30 cellular contexts compared by ENCODE assay signal in genomic region chr7:155589001-155589980, GRCh38. TPM values are rescaled to one million over a fixed set of nuclear protein-coding genes. Genes with fewer than 3 reads are reported as not detected.
DNase-seq lines count a peak whose midpoint lies in the region; ATAC-seq, FAIRE-seq and TF ChIP-seq lines count a peak whose summit lies in the region.
"Had no signal": no experiment of that assay in that cellular context is flagged by ENCODE, and none has a peak within 500 bp of the region (broad histone marks: within the 10 kb centered on the region; RNA-seq: fewer than 3 reads in every experiment).

No MANE protein-coding gene starts in this region.

- WGBS in K562 (ENCODE audit: insufficient coverage, low coverage, missing lambda C conversion rate): 26% methylated on average over 29 of the region's 29 CpGs

- POLR2A ChIA-PET in K562 (lab: Yijun Ruan, JAX): interaction anchor here (0.6 to 1.1 kb wide), 2 partner anchors 23 to 332 kb away, joined by 3 read pairs; no protein-coding TSS in a partner anchor

- 0 out of 2 replicates have a peak, but pooled peaks cover 3% of the 10 kb centered on the region for H4K20me1 ChIP-seq in K562 (replicated peaks; ENCODE audit: control insufficient read depth, insufficient read depth, low read length)
- H4K20me1 ChIP-seq in osteoblast (ENCODE audit: insufficient read depth, low read length): no peaks in the 10 kb centered on the region

- no peak for TF ChIP-seq POLR2A in K562 (conservative IDR thresholded peaks at IDR 0.05)

- no peak for TF ChIP-seq RAD21 in K562 (CRISPR knock-in tag; conservative IDR thresholded peaks at IDR 0.05 in 1 of 2, IDR thresholded peaks at IDR 0.05 in 1 of 2)

- H3K9me3 ChIP-seq in K562 (replicated peaks; ENCODE audit: control insufficient read depth, insufficient read depth, low read depth, low read length) (no peaks in the 10 kb centered on the region), osteoblast (ENCODE audit: low read depth, low read length) (no peaks in the 10 kb centered on the region)
- H3K9me3 ChIP-seq: A549, stomach, tibial nerve had no signal

- no peak for TF ChIP-seq EP300 in K562 (IDR thresholded peaks at IDR 0.05; ENCODE audit: low read length)

- H2AFZ ChIP-seq in K562 (ENCODE audit: low read depth, low read length) (no peak overlapping the region), osteoblast (ENCODE audit: low read length) (no peak overlapping the region)

- H3K36me3 ChIP-seq in K562 (ENCODE audit: control insufficient read depth, insufficient read depth, low read length) (no peaks in the 10 kb centered on the region), osteoblast (ENCODE audit: insufficient read depth, low read length) (no peaks in the 10 kb centered on the region)
- H3K36me3 ChIP-seq: stomach, tibial nerve had no signal

- ATAC-seq in K562: no peak
- no peak for ATAC-seq in HG02852 (IDR thresholded peaks at IDR 0.05; ENCODE audit: unreplicated experiment)
- no peak for ATAC-seq in HG03571 (IDR thresholded peaks at IDR 0.05; ENCODE audit: unreplicated experiment)

- TF ChIP-seq CTCF in K562 (IDR thresholded peaks at IDR 0.05 in 2 of 3, conservative IDR thresholded peaks at IDR 0.05 in 1 of 3; ENCODE audit: insufficient read depth in 2 of 3, low read depth in 1 of 3, low read length in 3 of 3): no peak
- no peak for TF ChIP-seq CTCF in osteoblast (IDR thresholded peaks at IDR 0.05; ENCODE audit: extremely low read depth, low read depth, low read length)

- peaks cover 64 to 96% of the 10 kb centered on the region in 2 experiments for H3K27me3 ChIP-seq in K562 (ENCODE audit: control insufficient read depth in 2 of 2, insufficient read depth in 2 of 2, low read length in 2 of 2)
- peaks cover 14% of the 10 kb centered on the region for H3K27me3 ChIP-seq in osteoblast (ENCODE audit: insufficient read depth, low read length)

- CTCF ChIA-PET in K562 (lab: Yijun Ruan, JAX; ENCODE audit: low intra/inter-chr PET ratio): no interaction called here

- H3K9me1 ChIP-seq in K562 (ENCODE audit: control insufficient read depth, insufficient read depth, low read length): peaks cover 2% of the 10 kb centered on the region

- peak in 2 of 3 experiments; percentile 23 to 28 for DNase-seq in NCI-H1417 (lab: John Stamatoyannopoulos, UW)
- no peak for DNase-seq in NCI-H1417 treated with DMSO at 0.1 percent for 48 hours (lab: John Stamatoyannopoulos, UW)
- peak; percentile 34 for DNase-seq in NCI-H2107 (lab: John Stamatoyannopoulos, UW)
- no peak for DNase-seq in K562 (ENCODE audit: extremely low read depth in 1 of 4, low spot score in 3 of 4)
- peak; percentile 75 for DNase-seq in osteoblast (ENCODE audit: insufficient read length, low spot score, missing footprints)
- no peak for DNase-seq in NOMO-1 (lab: John Stamatoyannopoulos, UW; ENCODE audit: unreplicated experiment in 2 of 2)
- DNase-seq: activated CD4-positive, CD25-positive, alpha-beta regulatory T cell treated with anti-CD3 and anti-CD28 coated beads, Interleukin-2, amount 50 U/mL, for 72 hours; activated T-cell treated with anti-CD3 and anti-CD28 coated beads for 4 hours; NCI-H510A treated with DMSO at 0.1 percent for 48 hours; stimulated activated CD4-positive, alpha-beta T cell treated with anti-CD3 and anti-CD28 coated beads, Interleukin-15, amount 100 ng/mL, for 24 hours had no signal

- H3K4me2 ChIP-seq in K562 (ENCODE audit: insufficient read depth, low read length) (no peak overlapping the region), osteoblast (ENCODE audit: insufficient read depth, low read length) (no peak overlapping the region)
- H3K4me2 ChIP-seq: A549 had no signal

- in situ Hi-C loops in K562 (cut with MboI): no loop called here

- intact Hi-C loops in K562 (cut with micrococcal nuclease): no loop called here

- no peak for FAIRE-seq in K562 (lab: Jason Lieb, UNC)
- FAIRE-seq: A549, endometrium, G401.6, H54, keratinocyte had no signal

- H3K4me1 ChIP-seq in K562 (replicated peaks in 1 of 2; ENCODE audit: control insufficient read depth in 2 of 2, insufficient read depth in 2 of 2, low read length in 2 of 2) (peaks cover 17 to 28% of the 10 kb centered on the region in 2 experiments; a peak in 4 of 5 replicates), osteoblast (ENCODE audit: insufficient read depth, low read length) (no peaks in the 10 kb centered on the region)

- H3K79me2 ChIP-seq in K562 (ENCODE audit: control insufficient read depth, insufficient read depth, low read length): no peaks in the 10 kb centered on the region
- H3K79me2 ChIP-seq in osteoblast (ENCODE audit: insufficient read depth, low read length): no peaks in the 10 kb centered on the region

- H3K4me3 ChIP-seq in K562: no peak overlapping the region
- H3K4me3 ChIP-seq in osteoblast (ENCODE audit: insufficient read depth, low read length): no peak overlapping the region
- H3K4me3 ChIP-seq: A549, coronary artery, stomach, tibial nerve had no signal

- H3K9ac ChIP-seq in K562 (ENCODE audit: insufficient read depth in 1 of 2, low read depth in 2 of 2, low read length in 2 of 2): peak overlapping the region in 1 of 2 experiments; percentile 23; a peak in 1 of 4 replicates

- no peak overlapping the region for H3K27ac ChIP-seq in K562 (ENCODE audit: extremely low read depth, low read depth, low read length)
- no peak overlapping the region for H3K27ac ChIP-seq in osteoblast (ENCODE audit: low read depth, low read length)
- H3K27ac ChIP-seq: coronary artery, tibial nerve had no signal

- no TSS peak for BruUV-seq in K562 (replicated peaks; lab: Mats Ljungman, UMichigan)

TF ChIP-seq in K562, 482 proteins besides CTCF, POLR2A, EP300 and RAD21:
- TF ChIP-seq ZNF253 (CRISPR knock-in tag; conservative IDR thresholded peaks at IDR 0.05): no peak
- TF ChIP-seq CBFB (CRISPR knock-in tag; IDR thresholded peaks at IDR 0.05): peak; percentile 16; the same call in 1 of the 2 replicates
TF ChIP-seq in K562: peak in this region for 1.

RNA-seq across cellular contexts. Expression of gene CNPY1, which starts 42.9 kb away (rescaled TPM):
- total RNA-seq in K562 (2011; cell fraction: chromatin; rRNA removed; ENCODE audit: low replicate concordance): not detected in 2 replicates
- not detected in 2 replicates for total RNA-seq in K562 (2011; cell fraction: nucleolus; rRNA removed)
- not detected in 2 replicates for total RNA-seq in K562 (2011; cell fraction: nucleoplasm; rRNA removed)
- not detected in 2 replicates for total RNA-seq in K562 (2014; rRNA removed)
- not detected in 2 replicates for total RNA-seq in K562 (2014; rRNA removed; fragmentation: Illumina TruSeq; extraction: Trizol)
- not detected in 2 replicates for total RNA-seq in K562 (2015; rRNA removed; fragmentation: Illumina TruSeq; extraction: Trizol)
- total RNA-seq in K562 (2021): not detected in 2 replicates
- polyA plus RNA-seq in K562 (2011; rRNA removed): not detected in 2 replicates
- not detected in 2 replicates for polyA plus RNA-seq in K562 (2011; cell fraction: cytosol; rRNA removed)
- polyA plus RNA-seq in K562 (2011; cell fraction: nucleus; rRNA removed): not detected in 2 replicates
- polyA plus RNA-seq in K562 (2012): not detected in 2 replicates
- not detected in 2 replicates for polyA plus RNA-seq in K562 (2014; fragmentation: Illumina TruSeq; extraction: Trizol)
- polyA plus RNA-seq in K562 (2014; fragmentation: Nextera tagmentation; extraction: Ambion mirVana): not detected
- polyA plus RNA-seq in K562 (2014; rRNA removed): not detected in 2 replicates
- not detected in 2 replicates for polyA minus RNA-seq in K562 (2011; rRNA and poly(A)+ RNA removed)
- polyA minus RNA-seq in K562 (2011; cell fraction: cytosol; rRNA and poly(A)+ RNA removed): not detected in 2 replicates
- not detected in 2 replicates for polyA minus RNA-seq in K562 (2011; cell fraction: nucleus; rRNA and poly(A)+ RNA removed)
- total RNA-seq in osteoblast: not detected in 2 replicates
- total RNA-seq: activated CD8-positive, alpha-beta T cell treated with anti-CD3 and anti-CD28 coated beads for 36 hours; glomerular endothelial cell; HT-29; lung microvascular endothelial cell; OCI-LY7; osteocyte; right cardiac atrium; Right ventricle myocardium superior had no signal
- polyA plus RNA-seq: A549, adipose tissue, BJ, keratinocyte, right cardiac atrium, stomach had no signal

RNA-seq across cellular contexts. Expression of gene RBM33, which starts 55.2 kb away (rescaled TPM):
- 115 and 326 TPM in 2 replicates for total RNA-seq in K562 (2011; cell fraction: chromatin; rRNA removed; ENCODE audit: low replicate concordance)
- total RNA-seq in K562 (2011; cell fraction: nucleolus; rRNA removed): 62.0 and 78.6 TPM in 2 replicates
- total RNA-seq in K562 (2011; cell fraction: nucleoplasm; rRNA removed): 144 and 212 TPM in 2 replicates
- total RNA-seq in K562 (2014; rRNA removed) (29.9 and 41.8 TPM in 2 replicates), K562 (2014; rRNA removed; fragmentation: Illumina TruSeq; extraction: Trizol) (39.3 and 47.4 TPM in 2 replicates), K562 (2015; rRNA removed; fragmentation: Illumina TruSeq; extraction: Trizol) (32.8 and 33.9 TPM in 2 replicates), K562 (2021) (67.6 and 80.7 TPM in 2 replicates), osteoblast (25.0 and 27.5 TPM in 2 replicates)
- polyA plus RNA-seq in K562 (2011; rRNA removed) (16.1 and 17.0 TPM in 2 replicates), K562 (2014; fragmentation: Illumina TruSeq; extraction: Trizol) (23.0 and 28.7 TPM in 2 replicates), K562 (2014; fragmentation: Nextera tagmentation; extraction: Ambion mirVana) (1 to 10 TPM; 4.4 to 4.7 TPM), K562 (2014; rRNA removed) (27.3 and 31.7 TPM in 2 replicates)
- polyA plus RNA-seq in K562 (2011; cell fraction: cytosol; rRNA removed): 11.1 and 15.9 TPM in 2 replicates
- 97.0 and 123 TPM in 2 replicates for polyA plus RNA-seq in K562 (2011; cell fraction: nucleus; rRNA removed)
- polyA plus RNA-seq in K562 (2012): 23.0 and 24.9 TPM in 2 replicates
- polyA minus RNA-seq in K562 (2011; rRNA and poly(A)+ RNA removed): 84.2 and 91.2 TPM in 2 replicates
- polyA minus RNA-seq in K562 (2011; cell fraction: cytosol; rRNA and poly(A)+ RNA removed): 23.9 and 28.3 TPM in 2 replicates
- 74.0 and 74.6 TPM in 2 replicates for polyA minus RNA-seq in K562 (2011; cell fraction: nucleus; rRNA and poly(A)+ RNA removed)

Comparison
In these comparisons a context has a peak if more than half of its experiments do, and no peak if none do; other contexts are left out.
1. DNase-seq: peak in NCI-H1417 (2 of 3), NCI-H2107 (single experiment) and osteoblast (single experiment); none in NCI-H1417 treated with DMSO at 0.1 percent for 48 hours (single experiment), K562 (0 of 4) and NOMO-1 (0 of 2).